ENCODE assay signal across 8 cellular contexts in the genomic region with DNA sequence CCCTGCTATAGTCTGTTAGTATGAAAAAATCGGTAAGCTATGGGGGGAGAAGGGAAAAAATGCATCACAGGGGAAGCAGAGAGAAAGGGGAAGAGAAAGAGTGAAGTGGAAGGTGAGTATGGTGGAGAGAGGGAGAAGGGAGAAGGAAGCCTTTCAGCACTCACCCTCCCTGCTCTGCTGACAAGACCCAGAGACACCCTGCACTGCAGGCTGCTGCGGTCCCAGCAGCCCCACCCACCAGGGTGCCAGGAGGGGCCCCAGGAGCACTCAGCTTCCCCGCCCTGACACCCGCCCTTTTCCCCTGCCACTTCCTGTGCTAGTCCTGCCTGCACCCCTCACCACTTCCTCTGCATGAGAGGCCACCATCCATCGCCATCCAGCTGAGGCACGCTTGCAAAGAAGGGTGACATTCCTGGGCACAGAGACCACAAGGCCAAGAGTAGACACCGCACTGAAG. TPM values are rescaled to one million over a fixed set of nuclear protein-coding genes. Genes with fewer than 3 reads are reported as not detected.
A peak's percentile ranks its signal among the peaks of the same experiment; 100 is the strongest.
DNase-seq lines count a peak whose midpoint lies in the region; ATAC-seq and TF ChIP-seq lines count a peak whose summit lies in the region.

No MANE protein-coding gene starts in this region.

- peaks cover 36% of the 10 kb centered on the region for H4K20me1 ChIP-seq in osteoblast (ENCODE audit: insufficient read depth, low read length)

- intact Hi-C loops in CD14-positive monocyte (cut with micrococcal nuclease) = loop anchor here in 1 of 2 donors (2.0 kb wide), 2 partner anchors 14 to 42 kb away; a partner anchor contains a TSS

- peaks cover 77% of the 10 kb centered on the region for H3K79me2 ChIP-seq in osteoblast (ENCODE audit: insufficient read depth, low read length)

- H3K4me2 ChIP-seq in osteoblast (ENCODE audit: insufficient read depth, low read length) = no peak overlapping the region

- H3K4me3 Mint-ChIP-seq in CD14-positive monocyte = peak overlapping the region; percentile 87 to 92

- H3K36me3 ChIP-seq in osteoblast (ENCODE audit: insufficient read depth, low read length) = peaks cover 5% of the 10 kb centered on the region

- no peaks in the 10 kb centered on the region for H3K9me3 ChIP-seq in osteoblast (ENCODE audit: low read depth, low read length)

- H3K4me1 Mint-ChIP-seq in CD14-positive monocyte = peaks cover 94% of the 10 kb centered on the region

- no peak overlapping the region for H3K4me3 ChIP-seq in osteoblast (ENCODE audit: insufficient read depth, low read length)

- no peaks in the 10 kb centered on the region for H3K9me3 Mint-ChIP-seq in CD14-positive monocyte

- no peak overlapping the region for H3K27ac ChIP-seq in osteoblast (ENCODE audit: low read depth, low read length)

- DNase-seq in CD14-positive monocyte (ENCODE audit: low spot score) = peak; percentile 87
- DNase-seq in GM20000 (ENCODE audit: low spot score) = peak; percentile 77
- peak; percentile 93 for DNase-seq in activated CD4-positive, alpha-beta T cell treated with anti-CD3 and anti-CD28 coated beads for 48 hours
- peak; percentile 75 to 78 for DNase-seq in stimulated activated CD4-positive, alpha-beta T cell treated with anti-CD3 and anti-CD28 coated beads, Interleukin-2, amount 100 ng/mL, for 48 hours
- no peak for DNase-seq in GOT3 (lab: John Stamatoyannopoulos, UW)
- DNase-seq in osteoblast (ENCODE audit: insufficient read length, low spot score, missing footprints) = no peak

- peaks cover 37% of the 10 kb centered on the region for H3K4me1 ChIP-seq in osteoblast (ENCODE audit: insufficient read depth, low read length)

- TF ChIP-seq CTCF in CD14-positive monocyte (IDR thresholded peaks at IDR 0.05) = no peak
- TF ChIP-seq CTCF in GM20000 (IDR thresholded peaks at IDR 0.05; ENCODE audit: extremely low read depth, missing control alignments) = no peak
- TF ChIP-seq CTCF in osteoblast (IDR thresholded peaks at IDR 0.05; ENCODE audit: extremely low read depth, low read depth, low read length) = no peak

- peaks cover 48 to 55% of the 10 kb centered on the region in 2 donors for H3K36me3 Mint-ChIP-seq in CD14-positive monocyte

- H3K27me3 Mint-ChIP-seq in CD14-positive monocyte (ENCODE audit: low read depth in 3 of 3) = peaks cover 0 to 9% (median 0%) of the 10 kb centered on the region in 3 donors

- peak; percentile 27 for ATAC-seq in HG03575 (IDR thresholded peaks at IDR 0.05; ENCODE audit: extremely low read depth, insufficient number of reproducible peaks, low FRiP score, unreplicated experiment)
- ATAC-seq in esophagus mucosa = peak; percentile 72

- peak overlapping the region; percentile 96 to 98 (median 98) for H3K27ac Mint-ChIP-seq in CD14-positive monocyte

- no peaks in the 10 kb centered on the region for H3K27me3 ChIP-seq in osteoblast (ENCODE audit: insufficient read depth, low read length)

- no peak overlapping the region for H2AFZ ChIP-seq in osteoblast (ENCODE audit: low read length)

RNA-seq across cellular contexts. Expression of a gene that starts 12.7 kb away (rescaled TPM):
- polyA plus RNA-seq in CD14-positive monocyte = 10 to 100 TPM; 21.5 to 47.4 TPM
- 7.3 TPM for total RNA-seq in esophagus mucosa
- total RNA-seq in osteoblast = 27.1 and 32.7 TPM in 2 replicates

RNA-seq across cellular contexts. Expression of a gene that starts 18.7 kb away (rescaled TPM):
- polyA plus RNA-seq in CD14-positive monocyte = not detected
- total RNA-seq in esophagus mucosa = not detected
- total RNA-seq in osteoblast = not detected in 2 replicates

Comparison
In these comparisons a context has a peak if more than half of its experiments do, and no peak if none do; other contexts are left out.
1. DNase-seq: peak in CD14-positive monocyte (single experiment), GM20000 (single experiment), activated CD4-positive, alpha-beta T cell treated with anti-CD3 and anti-CD28 coated beads for 48 hours (single experiment) and stimulated activated CD4-positive, alpha-beta T cell treated with anti-CD3 and anti-CD28 coated beads, Interleukin-2, amount 100 ng/mL, for 48 hours (2 of 2); none in GOT3 (single experiment) and osteoblast (single experiment).